In genomic region chr3:13420051-13420816, GRCh38 we compare ENCODE assay signal across 8 cellular contexts. TPM values are rescaled to one million over a fixed set of nuclear protein-coding genes. Genes with fewer than 3 reads are reported as not detected.
DNase-seq lines count a peak whose midpoint lies in the region; ATAC-seq, FAIRE-seq and TF ChIP-seq lines count a peak whose summit lies in the region.

Gene NUP210 (minus strand): TSS chr3:13420322. CDS start chr3:13420226, 96 bp downstream.

- H3K4me3 Mint-ChIP-seq in activated T-helper 17 cell treated with anti-CD3 and anti-CD28 coated beads, Interleukin-2, amount 50 U/mL, for 72 hours = peak within 1 kb of the TSS; percentile 89

- peak; percentile 82 for TF ChIP-seq POLR2A in GM18951 (IDR thresholded peaks at IDR 0.05; ENCODE audit: extremely low read depth, insufficient read depth, insufficient read length)

- in situ Hi-C loops in GM18951 (cut with MboI; ENCODE audit: low sequenced_read_pairs, unreplicated experiment) = no loop called here

- no peaks in the 10 kb centered on the region for H3K9me3 ChIP-seq in BE2C
- H3K9me3 ChIP-seq in right atrium auricular region = no peaks in the 10 kb centered on the region
- H3K9me3 ChIP-seq in small intestine (ENCODE audit: control insufficient read depth, low read depth) = no peaks in the 10 kb centered on the region

- H3K4me1 Mint-ChIP-seq in activated T-helper 17 cell treated with anti-CD3 and anti-CD28 coated beads, Interleukin-2, amount 50 U/mL, for 72 hours = peaks cover 28% of the 10 kb centered on the region

- H3K27me3 Mint-ChIP-seq in activated T-helper 17 cell treated with anti-CD3 and anti-CD28 coated beads, Interleukin-2, amount 50 U/mL, for 72 hours = no peaks in the 10 kb centered on the region

- WGBS in small intestine, 3 donors = 2 to 6% (median 5%) methylated on average over 52 to 88 of the region's 88 CpGs

- no peaks in the 10 kb centered on the region for H3K4me1 ChIP-seq in BE2C
- peaks cover 0 to 7% of the 10 kb centered on the region in 2 donors for H3K4me1 ChIP-seq in right atrium auricular region
- H3K4me1 ChIP-seq in small intestine (ENCODE audit: control insufficient read depth in 2 of 2, insufficient read depth in 1 of 2, low read depth in 1 of 2, low read length in 1 of 2) = peaks cover 0 to 3% of the 10 kb centered on the region in 2 donors

- no peaks in the 10 kb centered on the region for H3K27me3 ChIP-seq in BE2C
- no peaks in the 10 kb centered on the region for H3K27me3 ChIP-seq in right atrium auricular region
- H3K27me3 ChIP-seq in small intestine (ENCODE audit: control insufficient read depth in 2 of 2, insufficient read depth in 2 of 2, low read length in 2 of 2) = peaks cover 0 to 2% of the 10 kb centered on the region in 2 donors

- DNase-seq in BE2C (peak; percentile 67), NCI-H82 (lab: John Stamatoyannopoulos, UW) (peak; percentile 76), right atrium auricular region (ENCODE audit: low spot score) (no peak), small intestine (peak; percentile 24), Ammon's horn (ENCODE audit: low spot score) (no peak)

- no peaks in the 10 kb centered on the region for H3K36me3 ChIP-seq in BE2C
- no peaks in the 10 kb centered on the region for H3K36me3 ChIP-seq in right atrium auricular region
- no peaks in the 10 kb centered on the region for H3K36me3 ChIP-seq in small intestine (ENCODE audit: control insufficient read depth in 2 of 2, insufficient read depth in 2 of 2, low read length in 2 of 2)

- peak; percentile 61 for ATAC-seq in HG03135 (IDR thresholded peaks at IDR 0.05; ENCODE audit: unreplicated experiment)
- peak; percentile 45 for ATAC-seq in activated T-helper 17 cell treated with anti-CD3 and anti-CD28 coated beads, Interleukin-2, amount 50 U/mL, for 72 hours (replicated peaks)

- TF ChIP-seq CTCF in BE2C (IDR thresholded peaks at IDR 0.05; ENCODE audit: low read depth, low read length) = no peak
- TF ChIP-seq CTCF in right atrium auricular region (IDR thresholded peaks at IDR 0.05) = no peak

- H3K4me3 ChIP-seq in BE2C (ENCODE audit: low read depth, low read length) (peak within 1 kb of the TSS; percentile 60), right atrium auricular region (peak within 1 kb of the TSS; percentile 43 to 59), small intestine (ENCODE audit: low read depth in 1 of 2, low read length in 2 of 2) (peak within 1 kb of the TSS; percentile 78 to 83)

- peaks cover 43% of the 10 kb centered on the region for H3K36me3 Mint-ChIP-seq in activated T-helper 17 cell treated with anti-CD3 and anti-CD28 coated beads, Interleukin-2, amount 50 U/mL, for 72 hours (ENCODE audit: low read depth)

- peak within 1 kb of the TSS; percentile 90 for H3K27ac Mint-ChIP-seq in activated T-helper 17 cell treated with anti-CD3 and anti-CD28 coated beads, Interleukin-2, amount 50 U/mL, for 72 hours

- peak within 1 kb of the TSS in 1 of 2 donors; percentile 48 for H3K27ac ChIP-seq in right atrium auricular region
- peak within 1 kb of the TSS; percentile 54 to 83 for H3K27ac ChIP-seq in small intestine (ENCODE audit: low read depth in 1 of 2, low read length in 1 of 2)

- no peak for FAIRE-seq in small intestine (lab: Jason Lieb, UNC)

- no peaks in the 10 kb centered on the region for H3K9me3 Mint-ChIP-seq in activated T-helper 17 cell treated with anti-CD3 and anti-CD28 coated beads, Interleukin-2, amount 50 U/mL, for 72 hours

RNA-seq across cellular contexts. Expression of gene NUP210, which starts in this region (rescaled TPM):
- polyA plus RNA-seq in BE2C (2012; ENCODE audit: insufficient read depth, insufficient read length, low read depth) = 24.3 TPM
- total RNA-seq in activated T-helper 17 cell treated with anti-CD3 and anti-CD28 coated beads, Interleukin-2, amount 50 U/mL, for 72 hours = 100 to 1,000 TPM in 1 of 2 donors, 10 to 100 TPM in 1; 86.9 to 146 TPM
- 1 to 10 TPM; 4.4 to 4.5 TPM for total RNA-seq in right atrium auricular region
- 10 to 100 TPM in 1 of 3 donors, under 1 TPM in 2; 0.22 to 10.5 (median 0.81) TPM for polyA plus RNA-seq in small intestine

Comparison
In these comparisons a context has a peak if more than half of its experiments do, and no peak if none do; other contexts are left out.
1. RNA of gene NUP210 (total RNA-seq): 86.9 to 146 TPM in activated T-helper 17 cell treated with anti-CD3 and anti-CD28 coated beads, Interleukin-2, amount 50 U/mL, for 72 hours; 4.4 to 4.5 TPM in right atrium auricular region; every median in the first group is over 10 times any median in the second.
2. DNase-seq: peak in BE2C (single experiment), NCI-H82 (single experiment) and small intestine (single experiment); none in right atrium auricular region (single experiment) and Ammon's horn (single experiment).
3. Peak in every context shown above with its lines, with median percentiles within 50 percentile points of each other: H3K4me3 ChIP-seq.